ENCODE assay signal across 8 cellular contexts in the genomic region with DNA sequence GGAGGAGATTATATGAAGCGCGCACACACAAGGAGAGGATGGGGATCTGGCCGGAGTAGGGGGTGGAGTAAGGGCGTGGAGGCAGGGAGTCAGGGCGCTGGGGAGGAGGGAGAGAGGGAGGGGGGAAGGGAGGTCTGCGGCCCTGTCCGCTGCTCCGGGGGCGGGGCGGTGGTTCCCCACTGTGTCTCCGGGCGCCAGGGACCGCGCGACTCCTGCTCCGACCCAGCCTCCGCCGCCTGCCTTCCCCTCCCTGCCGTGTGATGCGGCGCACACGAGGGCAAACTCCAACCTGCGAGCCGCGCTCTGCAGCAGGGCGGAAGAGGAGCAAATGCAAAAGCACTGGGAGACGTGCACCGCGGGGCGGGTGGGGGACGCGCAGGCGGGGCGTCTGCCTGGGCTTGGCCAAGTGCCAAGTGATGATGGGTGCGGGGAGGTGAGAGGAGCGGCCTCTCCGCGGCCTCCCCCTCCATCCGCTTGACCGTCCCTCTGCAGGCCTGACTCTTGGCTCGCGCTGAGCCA. TPM values are rescaled to one million over a fixed set of nuclear protein-coding genes. Genes with fewer than 3 reads are reported as not detected.
A peak's percentile ranks its signal among the peaks of the same experiment; 100 is the strongest.
DNase-seq lines count a peak whose midpoint lies in the region; ATAC-seq and TF ChIP-seq lines count a peak whose summit lies in the region.

A gene with protein sequence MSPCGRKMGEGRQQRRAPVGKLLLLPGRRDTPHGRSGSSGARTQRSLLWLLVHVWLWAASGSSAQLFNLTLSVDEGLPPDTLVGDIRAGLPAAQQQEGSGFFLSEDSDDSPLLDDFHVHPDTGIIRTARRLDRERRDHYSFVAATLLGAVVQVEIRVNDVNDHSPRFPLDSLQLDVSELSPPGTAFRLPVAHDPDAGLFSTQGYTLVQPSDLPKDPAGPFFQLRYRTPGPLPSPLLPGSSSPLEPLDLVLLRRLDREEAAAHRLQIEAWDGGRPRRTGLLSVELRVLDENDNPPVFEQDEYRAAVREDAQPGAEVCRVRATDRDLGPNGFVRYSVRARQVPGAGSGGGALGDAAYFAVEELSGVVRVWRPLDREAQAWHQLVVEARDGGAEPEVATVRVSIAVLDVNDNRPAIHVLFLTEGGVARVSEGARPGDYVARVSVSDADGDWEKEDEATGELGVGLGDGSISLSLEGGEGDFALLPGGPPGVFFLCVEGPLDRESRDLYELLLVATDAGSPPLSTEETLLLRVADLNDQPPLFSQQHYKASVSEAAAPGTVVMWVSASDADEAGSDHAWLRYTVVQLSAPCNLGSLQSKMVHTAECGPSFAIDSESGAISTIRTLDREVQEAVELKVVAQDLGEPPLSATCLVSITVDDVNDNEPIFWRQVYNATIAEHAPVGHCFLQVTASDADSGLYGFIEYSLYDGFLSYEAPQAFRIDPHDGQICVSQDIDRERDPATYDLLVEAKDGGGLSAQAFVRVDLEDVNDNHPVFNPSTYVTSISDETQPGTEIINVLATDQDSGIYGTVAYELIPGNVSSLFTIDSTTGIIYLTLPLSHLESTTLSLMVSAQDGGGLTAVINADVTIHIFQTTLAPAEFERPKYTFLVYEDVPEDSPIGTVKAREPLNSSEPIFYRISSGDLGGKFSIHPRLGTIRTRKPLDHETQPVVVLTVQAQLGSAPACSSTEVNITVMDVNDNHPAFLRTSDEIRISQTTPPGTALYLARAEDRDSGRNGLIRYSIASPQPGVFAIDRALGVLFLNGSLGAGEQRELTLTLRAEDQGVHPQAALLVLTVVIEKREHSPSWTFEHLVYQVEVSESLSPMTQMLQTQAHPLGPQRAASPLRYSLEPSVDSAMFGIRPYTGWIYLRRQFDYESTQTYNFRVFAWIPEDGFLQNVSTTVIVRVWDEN (N-terminal part only) (minus strand): TSS at position 69 of the 519 bp plus-strand sequence. CDS start 444 bp downstream, outside the sequence.

- no peak for TF ChIP-seq CTCF in CD8-positive, alpha-beta T cell (IDR thresholded peaks at IDR 0.05)
- TF ChIP-seq CTCF in epithelial cell of esophagus (IDR thresholded peaks at IDR 0.05; ENCODE audit: insufficient read depth, low read depth, low read length, missing control alignments), result no peak
- no peak for TF ChIP-seq CTCF in neural cell (IDR thresholded peaks at IDR 0.05; ENCODE audit: poor library complexity, severe bottlenecking)

- ATAC-seq in CD8-positive, alpha-beta T cell, result no peak
- ATAC-seq in GM18907 (IDR thresholded peaks at IDR 0.05; ENCODE audit: unreplicated experiment), result peak; percentile 73
- peak; percentile 51 for ATAC-seq in HG03097 (IDR thresholded peaks at IDR 0.05; ENCODE audit: low FRiP score, unreplicated experiment)

- peaks cover 49% of the 10 kb centered on the region for H3K27me3 Mint-ChIP-seq in CD8-positive, alpha-beta T cell (ENCODE audit: low read depth)

- no peaks in the 10 kb centered on the region for H3K9me3 ChIP-seq in CD8-positive, alpha-beta T cell (ENCODE audit: low read length)
- H3K9me3 ChIP-seq in neural cell (ENCODE audit: low read length), result no peaks in the 10 kb centered on the region

- no peak within 1 kb of the TSS for H3K27ac ChIP-seq in CD8-positive, alpha-beta T cell (ENCODE audit: low read depth, low read length)
- peak within 1 kb of the TSS; percentile 20 for H3K27ac ChIP-seq in neural cell (ENCODE audit: low read length)

- no peaks in the 10 kb centered on the region for H3K9me2 ChIP-seq in neural cell (ENCODE audit: insufficient read depth, low read length)

- H4K20me1 ChIP-seq in neural cell (ENCODE audit: insufficient read depth), result no peaks in the 10 kb centered on the region

- H3K79me2 ChIP-seq in neural cell (replicated peaks; ENCODE audit: insufficient read depth, low read length), result no peaks in the 10 kb centered on the region

- POLR2A ChIA-PET in CD8-positive, alpha-beta T cell (lab: Charles Lee), result no interaction called here

- H3K9ac ChIP-seq in neural cell (ENCODE audit: low read length), result peak within 1 kb of the TSS; percentile 59

- H3K4me1 ChIP-seq in CD8-positive, alpha-beta T cell (ENCODE audit: insufficient read depth, low read length), result no peaks in the 10 kb centered on the region

- H3K27ac Mint-ChIP-seq in CD8-positive, alpha-beta T cell, result no peak within 1 kb of the TSS

- CTCF ChIA-PET in CD8-positive, alpha-beta T cell (lab: Charles Lee), result no interaction called here

- H3F3A ChIP-seq in neural cell (ENCODE audit: insufficient read depth, low read length, poor library complexity, severe bottlenecking), result no peaks in the 10 kb centered on the region

- H3K4me2 ChIP-seq in neural cell (ENCODE audit: low read length), result peak within 1 kb of the TSS; percentile 80

- H2AFZ ChIP-seq in neural cell (ENCODE audit: low read depth, low read length), result peak within 1 kb of the TSS; percentile 89

- TF ChIP-seq RAD21 in neural cell (conservative IDR thresholded peaks at IDR 0.05), result no peak

- no peaks in the 10 kb centered on the region for H3K36me3 Mint-ChIP-seq in CD8-positive, alpha-beta T cell

- H3K4me1 Mint-ChIP-seq in CD8-positive, alpha-beta T cell (ENCODE audit: low read depth), result peaks cover 20% of the 10 kb centered on the region

- peaks cover 6% of the 10 kb centered on the region for H3K27me3 ChIP-seq in CD8-positive, alpha-beta T cell (ENCODE audit: insufficient read depth, low read length)
- H3K27me3 ChIP-seq in neural cell (ENCODE audit: insufficient read depth, low read depth, low read length), result peaks cover 40% of the 10 kb centered on the region

- H3K36me3 ChIP-seq in CD8-positive, alpha-beta T cell (ENCODE audit: insufficient read depth, low read length), result no peaks in the 10 kb centered on the region
- H3K36me3 ChIP-seq in neural cell (ENCODE audit: insufficient read depth, low read length), result no peaks in the 10 kb centered on the region

- intact Hi-C loops in CD8-positive, alpha-beta T cell (cut with DNase I, micrococcal nuclease), result no loop called here

- H3K4me3 ChIP-seq in CD8-positive, alpha-beta T cell (ENCODE audit: low read depth, low read length), result peak within 1 kb of the TSS; percentile 41
- H3K4me3 ChIP-seq in epithelial cell of esophagus (ENCODE audit: low read length) (peak within 1 kb of the TSS; percentile 27), neural cell (ENCODE audit: low read length) (peak within 1 kb of the TSS; percentile 85)

- no peak for TF ChIP-seq EP300 in neural cell (conservative IDR thresholded peaks at IDR 0.05; ENCODE audit: poor library complexity, severe bottlenecking)

- DNase-seq in CD8-positive, alpha-beta T cell, result peak in 1 of 7 experiments; percentile 6
- peak; percentile 27 for DNase-seq in SKM-1 (lab: John Stamatoyannopoulos, UW; ENCODE audit: unreplicated experiment)
- peak; percentile 23 for DNase-seq in epithelial cell of esophagus (ENCODE audit: low read depth)
- DNase-seq in H4 (ENCODE audit: low spot score), result no peak
- DNase-seq in KG1 (lab: John Stamatoyannopoulos, UW), result no peak

- peak within 1 kb of the TSS; percentile 68 for H3K4me3 Mint-ChIP-seq in CD8-positive, alpha-beta T cell

- H3K9me3 Mint-ChIP-seq in CD8-positive, alpha-beta T cell, result no peaks in the 10 kb centered on the region

TF ChIP-seq in neural cell, 6 proteins besides CTCF, POLR2A, EP300 and RAD21:
- no peak for TF ChIP-seq SMC3 (conservative IDR thresholded peaks at IDR 0.05; ENCODE audit: poor library complexity)
- peak; percentile 34 for TF ChIP-seq POLR2AphosphoS5 (IDR thresholded peaks at IDR 0.05)
- TF ChIP-seq, protein P1, sequence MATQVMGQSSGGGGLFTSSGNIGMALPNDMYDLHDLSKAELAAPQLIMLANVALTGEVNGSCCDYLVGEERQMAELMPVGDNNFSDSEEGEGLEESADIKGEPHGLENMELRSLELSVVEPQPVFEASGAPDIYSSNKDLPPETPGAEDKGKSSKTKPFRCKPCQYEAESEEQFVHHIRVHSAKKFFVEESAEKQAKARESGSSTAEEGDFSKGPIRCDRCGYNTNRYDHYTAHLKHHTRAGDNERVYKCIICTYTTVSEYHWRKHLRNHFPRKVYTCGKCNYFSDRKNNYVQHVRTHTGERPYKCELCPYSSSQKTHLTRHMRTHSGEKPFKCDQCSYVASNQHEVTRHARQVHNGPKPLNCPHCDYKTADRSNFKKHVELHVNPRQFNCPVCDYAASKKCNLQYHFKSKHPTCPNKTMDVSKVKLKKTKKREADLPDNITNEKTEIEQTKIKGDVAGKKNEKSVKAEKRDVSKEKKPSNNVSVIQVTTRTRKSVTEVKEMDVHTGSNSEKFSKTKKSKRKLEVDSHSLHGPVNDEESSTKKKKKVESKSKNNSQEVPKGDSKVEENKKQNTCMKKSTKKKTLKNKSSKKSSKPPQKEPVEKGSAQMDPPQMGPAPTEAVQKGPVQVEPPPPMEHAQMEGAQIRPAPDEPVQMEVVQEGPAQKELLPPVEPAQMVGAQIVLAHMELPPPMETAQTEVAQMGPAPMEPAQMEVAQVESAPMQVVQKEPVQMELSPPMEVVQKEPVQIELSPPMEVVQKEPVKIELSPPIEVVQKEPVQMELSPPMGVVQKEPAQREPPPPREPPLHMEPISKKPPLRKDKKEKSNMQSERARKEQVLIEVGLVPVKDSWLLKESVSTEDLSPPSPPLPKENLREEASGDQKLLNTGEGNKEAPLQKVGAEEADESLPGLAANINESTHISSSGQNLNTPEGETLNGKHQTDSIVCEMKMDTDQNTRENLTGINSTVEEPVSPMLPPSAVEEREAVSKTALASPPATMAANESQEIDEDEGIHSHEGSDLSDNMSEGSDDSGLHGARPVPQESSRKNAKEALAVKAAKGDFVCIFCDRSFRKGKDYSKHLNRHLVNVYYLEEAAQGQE (IDR thresholded peaks at IDR 0.05; ENCODE audit: borderline replicate concordance), result no peak
- TF ChIP-seq MXI1 (conservative IDR thresholded peaks at IDR 0.05; ENCODE audit: poor library complexity, severe bottlenecking), result peak; percentile 40
- TF ChIP-seq TAF1 (IDR thresholded peaks at IDR 0.05; ENCODE audit: low read depth), result no peak
- TF ChIP-seq EZH2 (IDR thresholded peaks at IDR 0.05; ENCODE audit: borderline replicate concordance, insufficient read depth, low read length, poor library complexity, severe bottlenecking), result no peak

RNA-seq across cellular contexts. Expression of the gene that starts here (rescaled TPM):
- total RNA-seq in CD8-positive, alpha-beta T cell, result not detected
- 0.88 and 1.6 TPM in 2 replicates for polyA plus RNA-seq in neural cell
- polyA minus RNA-seq in neural cell, result 9.0 and 10.5 TPM in 2 replicates
- total RNA-seq in H4 (2014; rRNA removed; shearing (Covaris generic)), result 0.29 and 0.53 TPM in 2 replicates

Comparison
In these comparisons a context has a peak if more than half of its experiments do, and no peak if none do; other contexts are left out.
1. DNase-seq: peak in SKM-1 (single experiment) and epithelial cell of esophagus (single experiment); none in H4 (single experiment) and KG1 (single experiment).
2. H3K4me3 ChIP-seq: peak in every context shown above with its lines; median percentile 85 in neural cell; 41 in CD8-positive, alpha-beta T cell; 27 in epithelial cell of esophagus.